Comparison of ENCODE assay signal across 13 cellular contexts in genomic region chr5:78591227-78591626, GRCh38. TPM values are rescaled to one million over a fixed set of nuclear protein-coding genes. Genes with fewer than 3 reads are reported as not detected.
DNase-seq lines count a peak whose midpoint lies in the region; ATAC-seq, FAIRE-seq and TF ChIP-seq lines count a peak whose summit lies in the region.
"Had no signal": no experiment of that assay in that cellular context is flagged by ENCODE, and none has a peak within 500 bp of the region (broad histone marks: within the 10 kb centered on the region; RNA-seq: fewer than 3 reads in every experiment).

No MANE protein-coding gene starts in this region.

- H3K27ac Mint-ChIP-seq in MCF 10A (ENCODE audit: low read depth, unreplicated experiment), result peak overlapping the region; percentile 2
- H3K27ac Mint-ChIP-seq: activated naive CD4-positive, alpha-beta T cell treated with anti-CD3 and anti-CD28 coated beads, Interleukin-2, amount 50 U/mL, for 72 hours had no signal

- H3K27ac ChIP-seq in HUES48 (ENCODE audit: low read depth, low read length), result peak overlapping the region; percentile 28
- H3K27ac ChIP-seq in small intestine (ENCODE audit: low read depth in 1 of 2, low read length in 1 of 2), result peak overlapping the region in 1 of 2 donors; percentile 83
- H3K27ac ChIP-seq: BLaER1 had no signal

- no peak for TF ChIP-seq CTCF in MCF 10A (IDR thresholded peaks at IDR 0.05; ENCODE audit: unreplicated experiment)

- no TSS peak for BruUV-seq in MCF 10A (replicated peaks; lab: Mats Ljungman, UMichigan)

- H3K4me3 ChIP-seq in HUES48 (ENCODE audit: low read depth, low read length), result no peak overlapping the region
- no peak overlapping the region for H3K4me3 ChIP-seq in small intestine (ENCODE audit: low read depth in 1 of 2, low read length in 2 of 2)
- H3K4me3 ChIP-seq: BLaER1, lung had no signal

- no peak for FAIRE-seq in GM12892 (lab: Jason Lieb, UNC)
- no peak for FAIRE-seq in small intestine (lab: Jason Lieb, UNC)

- CTCF ChIA-PET in MCF 10A (lab: Yijun Ruan, JAX), result interaction anchor here (0.5 kb wide), 1 partner anchor 318 kb away, joined by 3 read pairs; no protein-coding TSS in a partner anchor

- peaks cover 15% of the 10 kb centered on the region for H3K4me1 ChIP-seq in HUES48 (ENCODE audit: control insufficient read depth, insufficient read depth, low read length)
- H3K4me1 ChIP-seq in small intestine (ENCODE audit: control insufficient read depth in 2 of 2, insufficient read depth in 1 of 2, low read depth in 1 of 2, low read length in 1 of 2), result peaks cover 0 to 7% of the 10 kb centered on the region in 2 donors
- H3K4me1 ChIP-seq: BLaER1 had no signal

- no peak overlapping the region for H3K4me3 Mint-ChIP-seq in MCF 10A (ENCODE audit: unreplicated experiment)

- H3K36me3 Mint-ChIP-seq in MCF 10A (ENCODE audit: insufficient read depth, unreplicated experiment), result peaks cover 17% of the 10 kb centered on the region

- H3K9me3 ChIP-seq in HUES48 (ENCODE audit: control insufficient read depth, insufficient read depth, low read length) (peaks cover 12% of the 10 kb centered on the region), small intestine (ENCODE audit: control insufficient read depth, low read depth) (no peaks in the 10 kb centered on the region)
- H3K9me3 ChIP-seq: BLaER1 had no signal

- POLR2A ChIA-PET in MCF 10A (lab: Yijun Ruan, JAX), result interaction anchor here (0.6 to 0.7 kb wide), 3 partner anchors 24 to 222 kb away, joined by 3 read pairs; no protein-coding TSS in a partner anchor

- no peaks in the 10 kb centered on the region for H3K27me3 ChIP-seq in HUES48 (ENCODE audit: control insufficient read depth, insufficient read depth, low read length)
- H3K27me3 ChIP-seq in small intestine (ENCODE audit: control insufficient read depth in 2 of 2, insufficient read depth in 2 of 2, low read length in 2 of 2), result no peaks in the 10 kb centered on the region
- H3K27me3 ChIP-seq: BLaER1 had no signal

- 41 to 53% (median 53%) methylated on average over 4 of the region's 4 CpGs for WGBS in small intestine, 3 donors

- in situ Hi-C loops in ACHN (cut with HindIII; ENCODE audit: low pct_ligation_motif_present, low pct_unique_long_range_greater_than_20kb, low sequenced_read_pairs), result no loop called here

- DNase-seq in ACHN, result peak; percentile 39
- DNase-seq in MCF 10A (ENCODE audit: unreplicated experiment), result peak; percentile 48
- DNase-seq in kidney tubule cell (ENCODE audit: low spot score), result peak; percentile 86
- DNase-seq in GM12892 (ENCODE audit: insufficient read length), result no peak
- no peak for DNase-seq in small intestine
- DNase-seq in amniotic stem cell (lab: John Stamatoyannopoulos, UW), result no peak
- DNase-seq: activated CD4-positive, alpha-beta T cell treated with anti-CD3 and anti-CD28 coated beads, Interleukin-2, amount 50 U/mL, for 4 hours; NCI-H1436 had no signal

- no peak overlapping the region for H3K9ac ChIP-seq in HUES48 (ENCODE audit: low read depth, low read length)
- H3K9ac ChIP-seq: BLaER1 had no signal

- intact Hi-C loops in MCF 10A (cut with micrococcal nuclease), result no loop called here

- no peaks in the 10 kb centered on the region for H3K9me3 Mint-ChIP-seq in MCF 10A (ENCODE audit: unreplicated experiment)

- H3K36me3 ChIP-seq in HUES48 (ENCODE audit: control insufficient read depth, insufficient read depth, low read length) (peaks cover 11% of the 10 kb centered on the region), small intestine (ENCODE audit: control insufficient read depth in 2 of 2, insufficient read depth in 2 of 2, low read length in 2 of 2) (peaks cover 0 to 2% of the 10 kb centered on the region in 2 donors)
- H3K36me3 ChIP-seq: BLaER1 had no signal

- ATAC-seq in GM21529 (IDR thresholded peaks at IDR 0.05; ENCODE audit: unreplicated experiment), result no peak
- ATAC-seq: activated naive CD4-positive, alpha-beta T cell treated with anti-CD3 and anti-CD28 coated beads, Interleukin-2, amount 50 U/mL, for 72 hours had no signal

- TF ChIP-seq POLR2A in GM12892 (IDR thresholded peaks at IDR 0.05; ENCODE audit: low read depth, low read length), result no peak

- H3K4me1 Mint-ChIP-seq in MCF 10A (ENCODE audit: insufficient read depth, unreplicated experiment), result peaks cover 44% of the 10 kb centered on the region

- H3K27me3 Mint-ChIP-seq in MCF 10A (ENCODE audit: insufficient read depth, unreplicated experiment), result no peaks in the 10 kb centered on the region

RNA-seq across cellular contexts. Expression of gene LHFPL2, which starts 57.3 kb away (rescaled TPM):
- 45.9 and 93.3 TPM in 2 replicates for total RNA-seq in MCF 10A (2022)
- 11.8 TPM for polyA plus RNA-seq in GM12892 (2012; ENCODE audit: missing spikeins)
- 10 to 100 TPM in 2 of 3 donors, 1 to 10 TPM in 1; 8.9 to 15.6 (median 10.5) TPM for polyA plus RNA-seq in small intestine

Comparison
In these comparisons a context has a peak if more than half of its experiments do, and no peak if none do; other contexts are left out.
1. DNase-seq: peak in ACHN (single experiment), MCF 10A (single experiment) and kidney tubule cell (single experiment); none in GM12892 (single experiment), small intestine (single experiment) and amniotic stem cell (single experiment).